ENCODE assay signal across 22 cellular contexts in the genomic region with DNA sequence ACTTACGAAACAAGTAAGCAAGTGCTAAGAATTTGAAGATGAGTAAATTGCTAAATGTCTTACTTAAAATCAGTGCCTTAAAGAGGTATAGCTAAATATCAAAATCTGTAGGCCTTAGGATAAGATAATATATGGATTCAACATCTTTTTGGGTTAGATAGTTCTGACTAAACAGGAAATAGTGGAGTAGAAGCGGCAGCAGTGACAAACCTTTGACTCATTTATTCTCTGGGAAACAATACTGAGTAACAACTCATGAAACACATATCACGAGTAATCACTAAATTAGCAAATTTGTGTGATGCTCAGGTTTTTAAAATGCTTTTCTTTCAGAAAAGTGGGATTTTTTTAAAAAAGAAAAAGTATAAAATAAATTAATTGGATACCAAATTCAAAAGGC.
"Had no signal": no experiment of that assay in that cellular context is flagged by ENCODE, and none has a peak within 500 bp of the region (broad histone marks: within the 10 kb centered on the region; RNA-seq: fewer than 3 reads in every experiment).

No MANE protein-coding gene starts in this region.

- H3K9me3 Mint-ChIP-seq: nephron had no signal

- H3K27me3 Mint-ChIP-seq: activated naive CD8-positive, alpha-beta T cell treated with anti-CD3 and anti-CD28 coated beads, Interleukin-2, amount 50 U/mL, for 24 hours; brain; progenitor cell of endocrine pancreas; stimulated activated naive B cell treated with anti-CD40 and anti-IgM and Interleukin-4, amounts not matched to agents 10 μg/mL and 1 μg/mL and 100 μg/mL, for 72 hours had no signal

- ATAC-seq: activated CD8-positive, alpha-beta T cell treated with anti-CD3 and anti-CD28 coated beads, Interleukin-2, amount 10 ng/mL, durations not matched to agents 7 days and 5 days; activated naive CD8-positive, alpha-beta T cell treated with anti-CD3 and anti-CD28 coated beads, Interleukin-2, amount 50 U/mL, for 24 hours; esophagus mucosa; heart right ventricle; left lung; right cardiac atrium; stimulated activated naive B cell treated with anti-CD40 and anti-IgM and Interleukin-4, amounts not matched to agents 10 μg/mL and 1 μg/mL and 100 μg/mL, for 72 hours; WTC11 had no signal

- H3K4me1 Mint-ChIP-seq: activated naive CD8-positive, alpha-beta T cell treated with anti-CD3 and anti-CD28 coated beads, Interleukin-2, amount 50 U/mL, for 24 hours; endodermal cell; nephron; stimulated activated naive B cell treated with anti-CD40 and anti-IgM and Interleukin-4, amounts not matched to agents 10 μg/mL and 1 μg/mL and 100 μg/mL, for 72 hours; WTC11 had no signal

- H3K27ac Mint-ChIP-seq: activated CD8-positive, alpha-beta T cell treated with anti-CD3 and anti-CD28 coated beads, Interleukin-2, amount 10 ng/mL, durations not matched to agents 7 days and 5 days; activated naive CD8-positive, alpha-beta T cell treated with anti-CD3 and anti-CD28 coated beads, Interleukin-2, amount 50 U/mL, for 24 hours; activated T-helper 1 cell treated with anti-CD3 and anti-CD28 coated beads, Interleukin-12 subunit alpha, Interleukin-12 subunit beta, Interleukin-2, Interleukin-4 antibody, amounts not matched to agents 30 ng/mL and 10 ng/mL and 1 ng/mL, durations not matched to agents 14 hours and 24 hours and 36 hours; brain; endodermal cell; nephron; progenitor cell of endocrine pancreas; stimulated activated naive B cell treated with anti-CD40 and anti-IgM and Interleukin-4, amounts not matched to agents 10 μg/mL and 1 μg/mL and 100 μg/mL, for 72 hours; WTC11 had no signal

- H3K27me3 ChIP-seq: heart right ventricle, left lung had no signal

- H3K27ac ChIP-seq: heart right ventricle, left lung had no signal

- H3K36me3 ChIP-seq: heart right ventricle, left lung had no signal

- H3K4me3 Mint-ChIP-seq: activated CD8-positive, alpha-beta T cell treated with anti-CD3 and anti-CD28 coated beads, Interleukin-2, amount 10 ng/mL, durations not matched to agents 7 days and 5 days; activated naive CD8-positive, alpha-beta T cell treated with anti-CD3 and anti-CD28 coated beads, Interleukin-2, amount 50 U/mL, for 24 hours; activated T-helper 1 cell treated with anti-CD3 and anti-CD28 coated beads, Interleukin-12 subunit alpha, Interleukin-12 subunit beta, Interleukin-2, Interleukin-4 antibody, amounts not matched to agents 30 ng/mL and 10 ng/mL and 1 ng/mL, durations not matched to agents 14 hours and 24 hours and 36 hours; brain; endodermal cell; nephron; stimulated activated naive B cell treated with anti-CD40 and anti-IgM and Interleukin-4, amounts not matched to agents 10 μg/mL and 1 μg/mL and 100 μg/mL, for 72 hours; WTC11 had no signal

- H3K36me3 Mint-ChIP-seq: brain; stimulated activated naive B cell treated with anti-CD40 and anti-IgM and Interleukin-4, amounts not matched to agents 10 μg/mL and 1 μg/mL and 100 μg/mL, for 72 hours; WTC11 had no signal

- DNase-seq: activated CD4-positive, alpha-beta T cell treated with anti-CD3 and anti-CD28 coated beads for 48 hours; activated CD8-positive, alpha-beta T cell treated with anti-CD3 and anti-CD28 coated beads, Interleukin-2, amount 10 ng/mL, durations not matched to agents 7 days and 5 days; activated naive CD4-positive, alpha-beta T cell; activated naive CD8-positive, alpha-beta T cell treated with anti-CD3 and anti-CD28 coated beads, Interleukin-2, amount 50 U/mL, for 24 hours; cerebellar nuclear complex; dermis blood vessel endothelial cell; endodermal cell; heart right ventricle; islet precursor cell; left lung; occipital lobe; right cardiac atrium; stimulated activated CD4-positive, alpha-beta T cell treated with anti-CD3 and anti-CD28 coated beads, Interleukin-1b, Interleukin-23, amount 100 ng/mL, for 48 hours; stimulated activated naive B cell treated with anti-CD40 and anti-IgM and Interleukin-4, amounts not matched to agents 10 μg/mL and 1 μg/mL and 100 μg/mL, for 72 hours; T-helper 1 cell; trophoblast cell had no signal

- H3K4me1 ChIP-seq: heart right ventricle, left lung had no signal

- H3K9me3 ChIP-seq: left lung had no signal

- H3K4me3 ChIP-seq: heart right ventricle, left lung had no signal
